ENCODE assay signal across 16 cellular contexts in the genomic region with DNA sequence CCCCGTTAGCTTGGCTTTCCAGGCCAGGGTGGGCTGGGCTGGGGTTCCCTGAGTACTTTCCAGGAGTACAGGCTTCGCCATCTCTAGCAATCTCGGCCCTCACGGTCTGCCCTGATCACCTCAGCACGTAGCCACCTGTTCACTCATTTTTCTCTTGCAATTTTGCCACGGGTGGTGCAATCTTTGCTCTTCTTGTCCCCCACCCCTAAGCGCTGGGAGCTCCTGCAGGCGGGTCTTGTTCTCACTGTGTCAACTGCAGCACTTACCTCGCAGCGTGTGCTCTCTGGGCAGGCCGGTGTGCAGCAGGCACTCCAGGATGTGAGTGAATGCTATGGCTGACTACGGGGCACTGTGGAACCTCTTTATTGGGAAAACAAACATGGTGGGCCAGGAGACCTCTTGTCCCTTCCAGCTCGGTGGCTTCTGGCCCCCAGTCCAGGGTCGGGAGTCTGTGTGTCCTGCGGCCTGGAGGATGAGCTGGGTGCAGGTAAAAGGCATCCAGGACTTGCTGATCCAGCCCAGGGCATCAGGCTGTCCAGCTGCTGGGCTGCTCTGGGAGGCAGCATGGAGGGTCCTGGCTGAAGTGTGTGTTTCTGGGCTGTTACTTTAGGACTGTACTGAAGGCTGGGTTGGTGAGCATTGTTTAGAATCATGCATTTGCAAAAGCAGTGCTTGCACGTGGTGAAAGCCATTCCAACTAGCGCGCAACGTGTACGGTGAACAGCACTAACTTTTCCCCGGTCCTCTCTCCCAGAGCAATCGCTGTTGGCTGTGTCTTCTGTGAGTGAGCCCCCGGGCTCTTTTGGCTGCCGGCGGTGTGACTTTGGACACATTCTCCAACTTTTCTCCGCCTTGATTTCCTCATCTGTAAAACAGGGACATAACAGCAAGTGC. TPM values are rescaled to one million over a fixed set of nuclear protein-coding genes. Genes with fewer than 3 reads are reported as not detected.
DNase-seq lines count a peak whose midpoint lies in the region; ATAC-seq, FAIRE-seq and TF ChIP-seq lines count a peak whose summit lies in the region.
"Had no signal": no experiment of that assay in that cellular context is flagged by ENCODE, and none has a peak within 500 bp of the region (broad histone marks: within the 10 kb centered on the region; RNA-seq: fewer than 3 reads in every experiment).

No MANE protein-coding gene starts in this region.

- H3K4me1 Mint-ChIP-seq in activated T-cell treated with anti-CD3 and anti-CD28 coated beads, Interleukin-2, amount 50 U/mL, for 4 hours (ENCODE audit: low read depth): peaks cover 13% of the 10 kb centered on the region
- H3K4me1 Mint-ChIP-seq in activated T-cell treated with anti-CD3 and anti-CD28 coated beads, Interleukin-2, amount 50 U/mL, for 24 hours (ENCODE audit: low read depth): peaks cover 14% of the 10 kb centered on the region
- peaks cover 9% of the 10 kb centered on the region for H3K4me1 Mint-ChIP-seq in activated CD8-positive, alpha-beta T cell treated with anti-CD3 and anti-CD28 coated beads for 36 hours (ENCODE audit: low read depth)

- POLR2A ChIA-PET in activated CD8-positive, alpha-beta T cell treated with anti-CD3 and anti-CD28 coated beads for 36 hours (lab: Charles Lee): no interaction called here

- H3K36me3 Mint-ChIP-seq in activated T-cell treated with anti-CD3 and anti-CD28 coated beads, Interleukin-2, amount 50 U/mL, for 4 hours (ENCODE audit: insufficient read depth): no peaks in the 10 kb centered on the region
- H3K36me3 Mint-ChIP-seq in activated T-cell treated with anti-CD3 and anti-CD28 coated beads, Interleukin-2, amount 50 U/mL, for 24 hours (ENCODE audit: low read depth): peaks cover 5% of the 10 kb centered on the region
- no peaks in the 10 kb centered on the region for H3K36me3 Mint-ChIP-seq in activated CD8-positive, alpha-beta T cell treated with anti-CD3 and anti-CD28 coated beads for 36 hours (ENCODE audit: low read depth)

- no peak for ATAC-seq in activated T-cell treated with anti-CD3 and anti-CD28 coated beads, Interleukin-2, amount 50 U/mL, for 4 hours
- no peak for ATAC-seq in activated CD8-positive, alpha-beta T cell treated with anti-CD3 and anti-CD28 coated beads for 36 hours
- ATAC-seq in GM21381 (IDR thresholded peaks at IDR 0.05; ENCODE audit: unreplicated experiment): no peak
- ATAC-seq in GM19452 (IDR thresholded peaks at IDR 0.05; ENCODE audit: unreplicated experiment): no peak

- H3K4me1 ChIP-seq in keratinocyte (ENCODE audit: control insufficient read depth, extremely low read depth, insufficient read depth, low read length) (peaks cover 9% of the 10 kb centered on the region), tibial nerve (peaks cover 0 to 32% (median 12%) of the 10 kb centered on the region in 4 donors)

- CTCF ChIA-PET in activated CD8-positive, alpha-beta T cell treated with anti-CD3 and anti-CD28 coated beads for 36 hours (lab: Charles Lee): no interaction called here

- H3K9me3 ChIP-seq in keratinocyte (ENCODE audit: control insufficient read depth, low read depth, low read length) (no peaks in the 10 kb centered on the region), tibial nerve (no peaks in the 10 kb centered on the region)
- H3K9me3 ChIP-seq: upper lobe of left lung had no signal

- no peak overlapping the region for H2AFZ ChIP-seq in keratinocyte (ENCODE audit: control insufficient read depth, low read length)

- intact Hi-C loops in activated CD8-positive, alpha-beta T cell treated with anti-CD3 and anti-CD28 coated beads for 36 hours (cut with micrococcal nuclease): no loop called here

- no peak for TF ChIP-seq EP300 in tibial nerve (IDR thresholded peaks at IDR 0.05)

- H3K36me3 ChIP-seq in keratinocyte (ENCODE audit: control insufficient read depth in 2 of 2, extremely low read depth in 1 of 2, insufficient read depth in 2 of 2, low read length in 2 of 2) (no peaks in the 10 kb centered on the region), tibial nerve (peaks cover 0 to 10% (median 0%) of the 10 kb centered on the region in 3 donors)
- H3K36me3 ChIP-seq: upper lobe of left lung had no signal

- no peaks in the 10 kb centered on the region for H3K27me3 Mint-ChIP-seq in activated T-cell treated with anti-CD3 and anti-CD28 coated beads, Interleukin-2, amount 50 U/mL, for 4 hours (ENCODE audit: low read depth)
- no peaks in the 10 kb centered on the region for H3K27me3 Mint-ChIP-seq in activated T-cell treated with anti-CD3 and anti-CD28 coated beads, Interleukin-2, amount 50 U/mL, for 24 hours
- H3K27me3 Mint-ChIP-seq in activated CD8-positive, alpha-beta T cell treated with anti-CD3 and anti-CD28 coated beads for 36 hours: no peaks in the 10 kb centered on the region

- no peaks in the 10 kb centered on the region for H3K79me2 ChIP-seq in keratinocyte (ENCODE audit: control insufficient read depth, insufficient read depth, low read length)

- H3K9ac ChIP-seq in keratinocyte (ENCODE audit: control insufficient read depth, extremely low read depth, insufficient read depth, low read length): no peak overlapping the region

- no peak for FAIRE-seq in keratinocyte (lab: Jason Lieb, UNC)
- FAIRE-seq: bronchial epithelial cell had no signal

- H3K9me3 Mint-ChIP-seq in activated T-cell treated with anti-CD3 and anti-CD28 coated beads, Interleukin-2, amount 50 U/mL, for 4 hours: no peaks in the 10 kb centered on the region
- H3K9me3 Mint-ChIP-seq in activated T-cell treated with anti-CD3 and anti-CD28 coated beads, Interleukin-2, amount 50 U/mL, for 24 hours: no peaks in the 10 kb centered on the region
- no peaks in the 10 kb centered on the region for H3K9me3 Mint-ChIP-seq in activated CD8-positive, alpha-beta T cell treated with anti-CD3 and anti-CD28 coated beads for 36 hours

- peak overlapping the region; percentile 52 for H3K4me3 Mint-ChIP-seq in activated T-cell treated with anti-CD3 and anti-CD28 coated beads, Interleukin-2, amount 50 U/mL, for 4 hours
- no peak overlapping the region for H3K4me3 Mint-ChIP-seq in activated T-cell treated with anti-CD3 and anti-CD28 coated beads, Interleukin-2, amount 50 U/mL, for 24 hours
- H3K4me3 Mint-ChIP-seq in activated CD8-positive, alpha-beta T cell treated with anti-CD3 and anti-CD28 coated beads for 36 hours: peak overlapping the region; percentile 35

- no peak overlapping the region for H3K27ac Mint-ChIP-seq in activated T-cell treated with anti-CD3 and anti-CD28 coated beads, Interleukin-2, amount 50 U/mL, for 24 hours
- H3K27ac Mint-ChIP-seq in activated CD8-positive, alpha-beta T cell treated with anti-CD3 and anti-CD28 coated beads for 36 hours: no peak overlapping the region

- no peak overlapping the region for H3K4me3 ChIP-seq in keratinocyte (ENCODE audit: control insufficient read depth in 2 of 3, extremely low read depth in 1 of 3, insufficient read depth in 2 of 3, low read depth in 1 of 3, low read length in 3 of 3)
- H3K4me3 ChIP-seq in tibial nerve: no peak overlapping the region
- H3K4me3 ChIP-seq: lung had no signal

- no peak for TF ChIP-seq CTCF in activated CD8-positive, alpha-beta T cell treated with anti-CD3 and anti-CD28 coated beads for 36 hours (IDR thresholded peaks at IDR 0.05)
- TF ChIP-seq CTCF in keratinocyte (optimal IDR thresholded peaks at IDR 0.05 in 1 of 3, IDR thresholded peaks at IDR 0.05 in 1 of 3, conservative IDR thresholded peaks at IDR 0.05 in 1 of 3; ENCODE audit: extremely low read depth in 1 of 3, insufficient read depth in 2 of 3, low read length in 3 of 3) (no peak), tibial nerve (IDR thresholded peaks at IDR 0.05) (no peak)

- 75 to 76% methylated on average over 26 of the region's 26 CpGs for WGBS in tibial nerve, 2 donors

- H3K27ac ChIP-seq in keratinocyte (ENCODE audit: control insufficient read depth, insufficient read depth, low read length): no peak overlapping the region
- peak overlapping the region in 3 of 4 donors; percentile 79 to 98 (median 93) for H3K27ac ChIP-seq in tibial nerve
- H3K27ac ChIP-seq: epithelial cell of prostate had no signal

- H4K20me1 ChIP-seq in keratinocyte (ENCODE audit: control insufficient read depth, extremely low read depth, insufficient read depth, low read length): peaks cover 3% of the 10 kb centered on the region

- no peaks in the 10 kb centered on the region for H3K9me1 ChIP-seq in keratinocyte (ENCODE audit: control insufficient read depth, extremely low read depth, insufficient read depth, low read length)

- H3K4me2 ChIP-seq in keratinocyte (ENCODE audit: control insufficient read depth, extremely low read depth, insufficient read depth, low read depth, low read length): peak overlapping the region; percentile 12

- DNase-seq in activated T-cell treated with anti-CD3 and anti-CD28 coated beads, Interleukin-2, amount 50 U/mL, for 4 hours: no peak
- no peak for DNase-seq in activated T-cell treated with anti-CD3 and anti-CD28 coated beads, Interleukin-2, amount 50 U/mL, for 24 hours
- no peak for DNase-seq in activated CD8-positive, alpha-beta T cell treated with anti-CD3 and anti-CD28 coated beads for 36 hours
- DNase-seq in keratinocyte (ENCODE audit: low read depth, low spot score) (no peak), tibial nerve (ENCODE audit: low spot score in 2 of 2) (no peak), NCI-H748 treated with DMSO at 0.1 percent for 48 hours (lab: John Stamatoyannopoulos, UW) (no peak)
- DNase-seq: activated CD4-positive, alpha-beta T cell treated with anti-CD3 and anti-CD28 coated beads for 48 hours; hippocampal formation; Kasumi-1; NCI-H187 treated with DMSO at 0.1 percent for 48 hours; upper lobe of left lung had no signal

- dilution Hi-C loops in keratinocyte (cut with MboI; ENCODE audit: extremely low pct_ligation_motif_present, low sequenced_read_pairs): no loop called here

- no peaks in the 10 kb centered on the region for H3K27me3 ChIP-seq in keratinocyte (ENCODE audit: control insufficient read depth, extremely low read depth, insufficient read depth, low read length)
- no peaks in the 10 kb centered on the region for H3K27me3 ChIP-seq in tibial nerve
- H3K27me3 ChIP-seq: upper lobe of left lung had no signal

- TF ChIP-seq POLR2A in tibial nerve (IDR thresholded peaks at IDR 0.05): no peak

RNA-seq across cellular contexts. Expression of gene ULK1, which starts 1.5 kb away (rescaled TPM):
- total RNA-seq in activated T-cell treated with anti-CD3 and anti-CD28 coated beads, Interleukin-2, amount 50 U/mL, for 4 hours: 10 to 100 TPM; 16.3 to 17.9 (median 16.7) TPM
- total RNA-seq in activated CD8-positive, alpha-beta T cell treated with anti-CD3 and anti-CD28 coated beads for 36 hours: 10 to 100 TPM; 13.3 to 15.5 TPM
- 2.3 to 4.8 TPM (median 4.3 TPM) in 3 replicates for polyA plus RNA-seq in keratinocyte
- polyA plus RNA-seq in keratinocyte (2011; ENCODE audit: low read depth): 6.5 TPM
- polyA plus RNA-seq in keratinocyte (2011; cell fraction: cytosol; rRNA removed): 2.1 and 3.5 TPM in 2 replicates
- 21.9 and 29.8 TPM in 2 replicates for polyA plus RNA-seq in keratinocyte (2011; cell fraction: nucleus; rRNA removed)
- polyA plus RNA-seq in keratinocyte (2012; ENCODE audit: low replicate concordance): 7.5 and 24.2 TPM in 2 replicates
- polyA minus RNA-seq in keratinocyte: 5.2 to 6.6 TPM (median 5.8 TPM) in 3 replicates
- 9.6 TPM for polyA minus RNA-seq in keratinocyte (2011; cell fraction: cytosol; rRNA and poly(A)+ RNA removed)
- polyA minus RNA-seq in keratinocyte (2011; cell fraction: nucleus; rRNA and poly(A)+ RNA removed): 13.2 and 15.6 TPM in 2 replicates
- total RNA-seq in tibial nerve: 10 to 100 TPM; 19.9 to 52.2 (median 38.0) TPM

RNA-seq across cellular contexts. Expression of gene PUS1, which starts 36.1 kb away (rescaled TPM):
- 100 to 1,000 TPM; 132 to 157 (median 155) TPM for total RNA-seq in activated T-cell treated with anti-CD3 and anti-CD28 coated beads, Interleukin-2, amount 50 U/mL, for 4 hours
- total RNA-seq in activated CD8-positive, alpha-beta T cell treated with anti-CD3 and anti-CD28 coated beads for 36 hours: 10 to 100 TPM; 68.2 to 71.7 TPM
- 25.8 to 27.1 TPM (median 26.3 TPM) in 3 replicates for polyA plus RNA-seq in keratinocyte
- polyA plus RNA-seq in keratinocyte (2011; ENCODE audit: low read depth): 8.4 TPM
- 10.4 and 22.4 TPM in 2 replicates for polyA plus RNA-seq in keratinocyte (2011; cell fraction: cytosol; rRNA removed)
- polyA plus RNA-seq in keratinocyte (2011; cell fraction: nucleus; rRNA removed): 50.5 and 61.5 TPM in 2 replicates
- polyA plus RNA-seq in keratinocyte (2012; ENCODE audit: low replicate concordance): 16.2 and 30.7 TPM in 2 replicates
- polyA minus RNA-seq in keratinocyte: 17.2 to 33.2 TPM (median 20.8 TPM) in 3 replicates
- polyA minus RNA-seq in keratinocyte (2011; cell fraction: cytosol; rRNA and poly(A)+ RNA removed): 26.3 TPM
- 19.0 and 21.3 TPM in 2 replicates for polyA minus RNA-seq in keratinocyte (2011; cell fraction: nucleus; rRNA and poly(A)+ RNA removed)
- total RNA-seq in tibial nerve: 10 to 100 TPM in 3 of 4 donors, 1 to 10 TPM in 1; 8.3 to 44.1 (median 15.6) TPM

RNA-seq across cellular contexts. Expression of gene EP400, which starts 56.8 kb away (rescaled TPM):
- total RNA-seq in activated T-cell treated with anti-CD3 and anti-CD28 coated beads, Interleukin-2, amount 50 U/mL, for 4 hours: 10 to 100 TPM; 53.3 to 57.2 (median 56.9) TPM
- total RNA-seq in activated CD8-positive, alpha-beta T cell treated with anti-CD3 and anti-CD28 coated beads for 36 hours: 10 to 100 TPM; 45.6 to 46.1 TPM
- polyA plus RNA-seq in keratinocyte: 2.3 to 4.8 TPM (median 4.1 TPM) in 3 replicates
- 15.3 TPM for polyA plus RNA-seq in keratinocyte (2011; ENCODE audit: low read depth)
- polyA plus RNA-seq in keratinocyte (2011; cell fraction: cytosol; rRNA removed): 4.7 and 4.9 TPM in 2 replicates
- 35.0 and 40.1 TPM in 2 replicates for polyA plus RNA-seq in keratinocyte (2011; cell fraction: nucleus; rRNA removed)
- polyA plus RNA-seq in keratinocyte (2012; ENCODE audit: low replicate concordance): 13.8 and 17.1 TPM in 2 replicates
- 8.5 to 24.6 TPM (median 16.6 TPM) in 3 replicates for polyA minus RNA-seq in keratinocyte
- 7.5 TPM for polyA minus RNA-seq in keratinocyte (2011; cell fraction: cytosol; rRNA and poly(A)+ RNA removed)
- polyA minus RNA-seq in keratinocyte (2011; cell fraction: nucleus; rRNA and poly(A)+ RNA removed): 21.0 and 36.5 TPM in 2 replicates
- total RNA-seq in tibial nerve: 10 to 100 TPM; 27.8 to 41.4 (median 32.2) TPM
